Comparison of ENCODE assay signal across 13 cellular contexts in the genomic region with DNA sequence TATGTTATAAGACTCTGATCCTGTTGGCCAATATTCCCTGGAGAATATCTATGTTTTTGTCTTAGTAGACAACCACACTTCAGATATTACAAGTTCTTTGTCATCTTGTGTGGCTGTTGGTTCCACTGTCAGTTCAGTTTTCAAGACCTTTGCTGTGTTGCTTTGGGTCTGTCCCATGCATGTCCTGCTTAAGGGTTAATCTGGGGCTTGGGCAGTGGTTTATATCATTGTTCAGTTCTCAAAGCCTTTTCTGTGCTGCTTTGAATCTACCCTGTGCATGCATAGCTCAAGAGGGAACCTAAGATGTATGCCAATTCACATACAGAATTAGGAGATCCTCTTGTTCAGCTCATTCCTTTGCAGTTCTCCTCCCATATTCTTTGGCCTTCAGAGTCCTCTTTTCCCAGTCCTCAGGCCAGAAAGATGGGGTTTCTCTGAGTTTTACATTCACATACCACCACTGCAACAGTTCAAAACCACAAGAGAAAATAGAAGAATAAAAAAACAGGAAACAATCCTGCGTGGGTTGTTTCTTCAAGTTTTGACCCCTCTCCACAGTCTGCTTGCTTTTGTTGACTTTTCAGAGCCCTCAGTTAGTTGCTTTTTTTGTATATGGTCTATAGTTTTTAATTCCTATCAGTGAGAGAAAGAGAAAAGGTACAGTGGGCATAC. TPM values are rescaled to one million over a fixed set of nuclear protein-coding genes. Genes with fewer than 3 reads are reported as not detected.
DNase-seq lines count a peak whose midpoint lies in the region; ATAC-seq and TF ChIP-seq lines count a peak whose summit lies in the region.
"Had no signal": no experiment of that assay in that cellular context is flagged by ENCODE, and none has a peak within 500 bp of the region (broad histone marks: within the 10 kb centered on the region; RNA-seq: fewer than 3 reads in every experiment).

No MANE protein-coding gene starts in this region.

- in situ Hi-C loops in astrocyte of the spinal cord (cut with HindIII; ENCODE audit: low sequenced_read_pairs), result no loop called here

- intact Hi-C loops in upper lobe of right lung (cut with DNase I), result no loop called here

- peak overlapping the region; percentile 13; the same call in 1 of the 2 replicates for H3K4me2 ChIP-seq in MM.1S (ENCODE audit: low read depth, low read length)
- H3K4me2 ChIP-seq: smooth muscle cell had no signal

- peak overlapping the region in 1 of 2 donors; percentile 68 for H3K4me3 Mint-ChIP-seq in activated T-cell treated with anti-CD3 and anti-CD28 coated beads, Interleukin-2, amount 50 U/mL, for 72 hours
- H3K4me3 Mint-ChIP-seq: endodermal cell had no signal

- H3K79me2 ChIP-seq in MM.1S (ENCODE audit: low read length), result peaks cover 66% of the 10 kb centered on the region

- no peak for DNase-seq in activated T-cell treated with anti-CD3 and anti-CD28 coated beads, Interleukin-2, amount 50 U/mL, for 72 hours
- no peak for DNase-seq in activated T-cell treated with anti-CD3 and anti-CD28 coated beads, Interleukin-2, amount 50 U/mL, for 48 hours
- DNase-seq in MM.1S, result no peak
- DNase-seq in astrocyte of the spinal cord (ENCODE audit: low read depth, low spot score), result peak; percentile 24
- no peak for DNase-seq in upper lobe of right lung
- DNase-seq in GM10266 (ENCODE audit: extremely low spot score), result no peak
- no peak for DNase-seq in HuH-7 (ENCODE audit: low spot score)
- DNase-seq: DMS79 treated with DMSO at 0.1 percent for 48 hours, endodermal cell, heart left ventricle, IMR-90 had no signal

- no peak overlapping the region for H2AFZ ChIP-seq in MM.1S (ENCODE audit: low read length)

- no peaks in the 10 kb centered on the region for H4K20me1 ChIP-seq in MM.1S (ENCODE audit: insufficient read depth, low read length)

- ATAC-seq in activated T-cell treated with anti-CD3 and anti-CD28 coated beads, Interleukin-2, amount 50 U/mL, for 72 hours (replicated peaks in 1 of 2), result no peak
- ATAC-seq in upper lobe of right lung (peak; percentile 39), GM21526 (IDR thresholded peaks at IDR 0.05; ENCODE audit: low FRiP score, unreplicated experiment) (no peak)
- ATAC-seq: heart left ventricle had no signal

- no peak overlapping the region for H3K4me3 ChIP-seq in MM.1S (ENCODE audit: low read length)
- no peak overlapping the region for H3K4me3 ChIP-seq in astrocyte of the spinal cord (ENCODE audit: low read depth, low read length)
- no peak overlapping the region for H3K4me3 ChIP-seq in upper lobe of right lung
- H3K4me3 ChIP-seq: heart left ventricle, smooth muscle cell had no signal

- peak overlapping the region; percentile 21; the same call in 1 of the 2 replicates for H3K27ac ChIP-seq in MM.1S (ENCODE audit: low read length)
- H3K27ac ChIP-seq in upper lobe of right lung, result no peak overlapping the region

- H3K9me2 ChIP-seq in MM.1S (replicated peaks; ENCODE audit: insufficient read depth, low read length), result no peaks in the 10 kb centered on the region

- H3K9ac ChIP-seq in MM.1S (ENCODE audit: low read length), result no peak overlapping the region

- peaks cover 11 to 43% of the 10 kb centered on the region in 2 donors for H3K36me3 Mint-ChIP-seq in activated T-cell treated with anti-CD3 and anti-CD28 coated beads, Interleukin-2, amount 50 U/mL, for 72 hours (ENCODE audit: insufficient read depth in 2 of 2)

- no peaks in the 10 kb centered on the region for H3K9me3 Mint-ChIP-seq in activated T-cell treated with anti-CD3 and anti-CD28 coated beads, Interleukin-2, amount 50 U/mL, for 72 hours
- H3K9me3 Mint-ChIP-seq: endodermal cell had no signal

- no peaks in the 10 kb centered on the region for H3K27me3 ChIP-seq in MM.1S (replicated peaks; ENCODE audit: insufficient read depth, low read length)
- no peaks in the 10 kb centered on the region for H3K27me3 ChIP-seq in upper lobe of right lung
- H3K27me3 ChIP-seq: heart left ventricle had no signal

- H3K4me1 Mint-ChIP-seq in activated T-cell treated with anti-CD3 and anti-CD28 coated beads, Interleukin-2, amount 50 U/mL, for 72 hours (ENCODE audit: low read depth), result peaks cover 14% of the 10 kb centered on the region
- H3K4me1 Mint-ChIP-seq: endodermal cell had no signal

- H3K36me3 ChIP-seq in MM.1S (replicated peaks; ENCODE audit: insufficient read depth, low read length), result peaks cover 16% of the 10 kb centered on the region; the same call in 1 of the 2 replicates
- H3K36me3 ChIP-seq in upper lobe of right lung, result no peaks in the 10 kb centered on the region
- H3K36me3 ChIP-seq: heart left ventricle had no signal

- H3K9me3 ChIP-seq in MM.1S (replicated peaks; ENCODE audit: insufficient read depth, low read length) (no peaks in the 10 kb centered on the region), upper lobe of right lung (no peaks in the 10 kb centered on the region)
- H3K9me3 ChIP-seq: heart left ventricle had no signal

- H3F3A ChIP-seq in MM.1S (ENCODE audit: insufficient read depth, low read length), result 0 out of 2 replicates have a peak, but pooled peaks cover 11% of the 10 kb centered on the region

- TF ChIP-seq CTCF in MM.1S (IDR thresholded peaks at IDR 0.05; ENCODE audit: low read length) (no peak), astrocyte of the spinal cord (IDR thresholded peaks at IDR 0.05; ENCODE audit: low read depth, low read length) (no peak), upper lobe of right lung (IDR thresholded peaks at IDR 0.05) (no peak), GM10266 (IDR thresholded peaks at IDR 0.05; ENCODE audit: control insufficient read depth, insufficient read depth, low read depth, missing control alignments) (no peak)

- peak overlapping the region; percentile 90 for H3K27ac Mint-ChIP-seq in activated T-cell treated with anti-CD3 and anti-CD28 coated beads, Interleukin-2, amount 50 U/mL, for 72 hours
- H3K27ac Mint-ChIP-seq: endodermal cell had no signal

- H3K4me1 ChIP-seq in MM.1S (ENCODE audit: low read length) (peaks cover 15% of the 10 kb centered on the region), upper lobe of right lung (no peaks in the 10 kb centered on the region)

- no peaks in the 10 kb centered on the region for H3K27me3 Mint-ChIP-seq in activated T-cell treated with anti-CD3 and anti-CD28 coated beads, Interleukin-2, amount 50 U/mL, for 72 hours (ENCODE audit: low read depth)

RNA-seq across cellular contexts. Expression of gene BUB1B, which starts 21.6 kb away (rescaled TPM):
- 10 to 100 TPM; 86.5 to 91.2 TPM for total RNA-seq in activated T-cell treated with anti-CD3 and anti-CD28 coated beads, Interleukin-2, amount 50 U/mL, for 72 hours
- 1.8 TPM for total RNA-seq in upper lobe of right lung

RNA-seq across cellular contexts. Expression of gene PAK6, which starts 56.4 kb away (rescaled TPM):
- total RNA-seq in activated T-cell treated with anti-CD3 and anti-CD28 coated beads, Interleukin-2, amount 50 U/mL, for 72 hours, result 1 to 10 TPM in 1 of 2 donors, under 1 TPM in 1; 0.51 to 1.2 TPM
- total RNA-seq in upper lobe of right lung, result 5.7 TPM
- total RNA-seq: IMR-90 had no signal

Comparison
In these comparisons a context has a peak if more than half of its experiments do, and no peak if none do; other contexts are left out.
1. RNA of gene BUB1B, which starts 21.6 kb away (total RNA-seq): 86.5 to 91.2 TPM in activated T-cell treated with anti-CD3 and anti-CD28 coated beads, Interleukin-2, amount 50 U/mL, for 72 hours; 1.8 TPM in upper lobe of right lung (single experiment); every median in the first group is over 10 times any median in the second.